1 cellular context compared by ENCODE assay signal in the genomic region with DNA sequence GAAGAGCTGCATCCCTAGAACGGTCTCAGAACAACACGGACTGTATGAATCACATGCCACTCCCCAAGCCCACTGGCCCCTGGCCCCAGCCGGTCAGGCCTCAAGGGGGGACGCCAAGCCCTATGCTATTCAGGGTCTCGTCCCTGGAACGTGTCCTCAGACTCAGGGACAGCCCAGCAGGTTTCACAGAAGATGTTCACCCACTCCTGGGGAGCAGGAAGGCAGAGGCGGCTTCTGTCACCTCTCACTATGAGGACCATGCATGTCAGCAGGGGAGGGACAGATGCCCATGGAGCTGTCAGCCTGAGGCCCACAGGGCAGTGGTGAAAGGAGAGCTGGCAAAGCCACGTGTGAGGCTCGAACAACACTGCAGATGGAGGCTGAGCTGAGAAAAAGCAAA.
TF ChIP-seq lines count a peak whose summit lies in the region.

No MANE protein-coding gene starts in this region.

TF ChIP-seq in WTC11, 78 proteins besides CTCF, POLR2A, EP300 and RAD21 (continued from another document):
- TF ChIP-seq, protein P1, sequence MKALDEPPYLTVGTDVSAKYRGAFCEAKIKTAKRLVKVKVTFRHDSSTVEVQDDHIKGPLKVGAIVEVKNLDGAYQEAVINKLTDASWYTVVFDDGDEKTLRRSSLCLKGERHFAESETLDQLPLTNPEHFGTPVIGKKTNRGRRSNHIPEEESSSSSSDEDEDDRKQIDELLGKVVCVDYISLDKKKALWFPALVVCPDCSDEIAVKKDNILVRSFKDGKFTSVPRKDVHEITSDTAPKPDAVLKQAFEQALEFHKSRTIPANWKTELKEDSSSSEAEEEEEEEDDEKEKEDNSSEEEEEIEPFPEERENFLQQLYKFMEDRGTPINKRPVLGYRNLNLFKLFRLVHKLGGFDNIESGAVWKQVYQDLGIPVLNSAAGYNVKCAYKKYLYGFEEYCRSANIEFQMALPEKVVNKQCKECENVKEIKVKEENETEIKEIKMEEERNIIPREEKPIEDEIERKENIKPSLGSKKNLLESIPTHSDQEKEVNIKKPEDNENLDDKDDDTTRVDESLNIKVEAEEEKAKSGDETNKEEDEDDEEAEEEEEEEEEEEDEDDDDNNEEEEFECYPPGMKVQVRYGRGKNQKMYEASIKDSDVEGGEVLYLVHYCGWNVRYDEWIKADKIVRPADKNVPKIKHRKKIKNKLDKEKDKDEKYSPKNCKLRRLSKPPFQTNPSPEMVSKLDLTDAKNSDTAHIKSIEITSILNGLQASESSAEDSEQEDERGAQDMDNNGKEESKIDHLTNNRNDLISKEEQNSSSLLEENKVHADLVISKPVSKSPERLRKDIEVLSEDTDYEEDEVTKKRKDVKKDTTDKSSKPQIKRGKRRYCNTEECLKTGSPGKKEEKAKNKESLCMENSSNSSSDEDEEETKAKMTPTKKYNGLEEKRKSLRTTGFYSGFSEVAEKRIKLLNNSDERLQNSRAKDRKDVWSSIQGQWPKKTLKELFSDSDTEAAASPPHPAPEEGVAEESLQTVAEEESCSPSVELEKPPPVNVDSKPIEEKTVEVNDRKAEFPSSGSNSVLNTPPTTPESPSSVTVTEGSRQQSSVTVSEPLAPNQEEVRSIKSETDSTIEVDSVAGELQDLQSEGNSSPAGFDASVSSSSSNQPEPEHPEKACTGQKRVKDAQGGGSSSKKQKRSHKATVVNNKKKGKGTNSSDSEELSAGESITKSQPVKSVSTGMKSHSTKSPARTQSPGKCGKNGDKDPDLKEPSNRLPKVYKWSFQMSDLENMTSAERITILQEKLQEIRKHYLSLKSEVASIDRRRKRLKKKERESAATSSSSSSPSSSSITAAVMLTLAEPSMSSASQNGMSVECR (CRISPR knock-in tag; IDR thresholded peaks at IDR 0.05; ENCODE audit: borderline replicate concordance), result no peak
- TF ChIP-seq, protein P2, sequence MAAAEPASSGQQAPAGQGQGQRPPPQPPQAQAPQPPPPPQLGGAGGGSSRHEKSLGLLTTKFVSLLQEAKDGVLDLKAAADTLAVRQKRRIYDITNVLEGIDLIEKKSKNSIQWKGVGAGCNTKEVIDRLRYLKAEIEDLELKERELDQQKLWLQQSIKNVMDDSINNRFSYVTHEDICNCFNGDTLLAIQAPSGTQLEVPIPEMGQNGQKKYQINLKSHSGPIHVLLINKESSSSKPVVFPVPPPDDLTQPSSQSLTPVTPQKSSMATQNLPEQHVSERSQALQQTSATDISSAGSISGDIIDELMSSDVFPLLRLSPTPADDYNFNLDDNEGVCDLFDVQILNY (CRISPR knock-in tag; IDR thresholded peaks at IDR 0.05), result no peak
- TF ChIP-seq SMAD4 (CRISPR knock-in tag; IDR thresholded peaks at IDR 0.05) (no peak), JUN (CRISPR knock-in tag; IDR thresholded peaks at IDR 0.05) (no peak), GTF2I (CRISPR knock-in tag; conservative IDR thresholded peaks at IDR 0.05) (no peak), ELF4 (CRISPR knock-in tag; IDR thresholded peaks at IDR 0.05; ENCODE audit: low read depth) (no peak), TCF7 (CRISPR knock-in tag; IDR thresholded peaks at IDR 0.05; ENCODE audit: low read depth) (no peak)
- TF ChIP-seq, protein P3, sequence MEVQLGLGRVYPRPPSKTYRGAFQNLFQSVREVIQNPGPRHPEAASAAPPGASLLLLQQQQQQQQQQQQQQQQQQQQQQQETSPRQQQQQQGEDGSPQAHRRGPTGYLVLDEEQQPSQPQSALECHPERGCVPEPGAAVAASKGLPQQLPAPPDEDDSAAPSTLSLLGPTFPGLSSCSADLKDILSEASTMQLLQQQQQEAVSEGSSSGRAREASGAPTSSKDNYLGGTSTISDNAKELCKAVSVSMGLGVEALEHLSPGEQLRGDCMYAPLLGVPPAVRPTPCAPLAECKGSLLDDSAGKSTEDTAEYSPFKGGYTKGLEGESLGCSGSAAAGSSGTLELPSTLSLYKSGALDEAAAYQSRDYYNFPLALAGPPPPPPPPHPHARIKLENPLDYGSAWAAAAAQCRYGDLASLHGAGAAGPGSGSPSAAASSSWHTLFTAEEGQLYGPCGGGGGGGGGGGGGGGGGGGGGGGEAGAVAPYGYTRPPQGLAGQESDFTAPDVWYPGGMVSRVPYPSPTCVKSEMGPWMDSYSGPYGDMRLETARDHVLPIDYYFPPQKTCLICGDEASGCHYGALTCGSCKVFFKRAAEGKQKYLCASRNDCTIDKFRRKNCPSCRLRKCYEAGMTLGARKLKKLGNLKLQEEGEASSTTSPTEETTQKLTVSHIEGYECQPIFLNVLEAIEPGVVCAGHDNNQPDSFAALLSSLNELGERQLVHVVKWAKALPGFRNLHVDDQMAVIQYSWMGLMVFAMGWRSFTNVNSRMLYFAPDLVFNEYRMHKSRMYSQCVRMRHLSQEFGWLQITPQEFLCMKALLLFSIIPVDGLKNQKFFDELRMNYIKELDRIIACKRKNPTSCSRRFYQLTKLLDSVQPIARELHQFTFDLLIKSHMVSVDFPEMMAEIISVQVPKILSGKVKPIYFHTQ (CRISPR knock-in tag; IDR thresholded peaks at IDR 0.05), result no peak
